In genomic region chr4:24912252-24913098, GRCh38 we compare ENCODE assay signal across 8 cellular contexts. TPM values are rescaled to one million over a fixed set of nuclear protein-coding genes. Genes with fewer than 3 reads are reported as not detected.
DNase-seq lines count a peak whose midpoint lies in the region; ATAC-seq and TF ChIP-seq lines count a peak whose summit lies in the region.

Gene CCDC149, minus strand, starts transcription at chr4:24913042. Its CDS starts 178 bp downstream, at chr4:24912864.

- H3K9ac ChIP-seq in PC-3 (ENCODE audit: low read length), result peak within 1 kb of the TSS; percentile 75

- H3K4me2 ChIP-seq in PC-3 (ENCODE audit: low read length), result peak within 1 kb of the TSS; percentile 80

- H3K9me3 ChIP-seq in CD8-positive, alpha-beta T cell (ENCODE audit: low read length), result no peaks in the 10 kb centered on the region
- H3K9me3 ChIP-seq in PC-3 (ENCODE audit: low read length) (no peaks in the 10 kb centered on the region), T-helper 17 cell (ENCODE audit: control insufficient read depth, low read length, poor library complexity, severe bottlenecking) (no peaks in the 10 kb centered on the region)

- H3K4me1 ChIP-seq in CD8-positive, alpha-beta T cell (ENCODE audit: insufficient read depth, low read length), result no peaks in the 10 kb centered on the region
- peaks cover 11% of the 10 kb centered on the region for H3K4me1 ChIP-seq in PC-3 (ENCODE audit: insufficient read depth, low read length)

- H3K4me3 Mint-ChIP-seq in CD8-positive, alpha-beta T cell, result peak within 1 kb of the TSS; percentile 8
- no peak within 1 kb of the TSS for H3K4me3 Mint-ChIP-seq in T-helper 17 cell

- H3K27me3 Mint-ChIP-seq in CD8-positive, alpha-beta T cell (ENCODE audit: low read depth), result peaks cover 36% of the 10 kb centered on the region
- peaks cover 40% of the 10 kb centered on the region for H3K27me3 Mint-ChIP-seq in T-helper 17 cell

- H3K79me2 ChIP-seq in PC-3 (ENCODE audit: low read length), result peaks cover 8% of the 10 kb centered on the region; the same call in 1 of the 2 replicates

- H3K36me3 ChIP-seq in CD8-positive, alpha-beta T cell (ENCODE audit: insufficient read depth, low read length), result no peaks in the 10 kb centered on the region
- H3K36me3 ChIP-seq in PC-3 (ENCODE audit: low read depth, low read length), result peaks cover 20% of the 10 kb centered on the region

- no peak for DNase-seq in CD8-positive, alpha-beta T cell
- DNase-seq in HL-60 (ENCODE audit: low read depth in 1 of 2, low spot score in 1 of 2), result peak; percentile 22 to 24
- DNase-seq in PC-3, result peak; percentile 79
- peak; percentile 75 for DNase-seq in coronary artery (ENCODE audit: low spot score)
- peak; percentile 85 for DNase-seq in kidney tubule cell (ENCODE audit: low spot score)
- DNase-seq in NCI-H1048 (lab: John Stamatoyannopoulos, UW), result no peak
- no peak for DNase-seq in T-helper 17 cell

- no peak within 1 kb of the TSS for H3K4me3 ChIP-seq in CD8-positive, alpha-beta T cell (ENCODE audit: low read depth, low read length)
- peak within 1 kb of the TSS; percentile 42 for H3K4me3 ChIP-seq in HL-60 (replicated peaks; ENCODE audit: insufficient read depth, low read length)
- peak within 1 kb of the TSS; percentile 68 for H3K4me3 ChIP-seq in PC-3 (ENCODE audit: low read length)
- H3K4me3 ChIP-seq in coronary artery, result peak within 1 kb of the TSS; percentile 89
- H3K4me3 ChIP-seq in skin epidermis, result peak within 1 kb of the TSS; percentile 36 to 70 (median 53)

- no peak for TF ChIP-seq CTCF in CD8-positive, alpha-beta T cell (IDR thresholded peaks at IDR 0.05)
- TF ChIP-seq CTCF in HL-60 (IDR thresholded peaks at IDR 0.05; ENCODE audit: insufficient read depth, low read length) (no peak), PC-3 (conservative IDR thresholded peaks at IDR 0.05; ENCODE audit: low read depth, low read length) (no peak), coronary artery (IDR thresholded peaks at IDR 0.05) (no peak)

- ATAC-seq in CD8-positive, alpha-beta T cell, result no peak
- peak; percentile 89 for ATAC-seq in PC-3
- ATAC-seq in T-helper 17 cell, result no peak

- POLR2A ChIA-PET in CD8-positive, alpha-beta T cell (lab: Charles Lee), result no interaction called here
- POLR2A ChIA-PET in PC-3 (lab: Charles Lee; ENCODE audit: unreplicated experiment), result no interaction called here

- intact Hi-C loops in CD8-positive, alpha-beta T cell (cut with DNase I, micrococcal nuclease), result no loop called here
- intact Hi-C loops in PC-3 (cut with micrococcal nuclease), result loop anchor here (5.0 to 10.0 kb wide), 3 partner anchors 70 to 438 kb away; partner anchors contain the start of gene SOD3

- H3K27ac Mint-ChIP-seq in CD8-positive, alpha-beta T cell, result no peak within 1 kb of the TSS
- H3K27ac Mint-ChIP-seq in T-helper 17 cell, result no peak within 1 kb of the TSS

- no peaks in the 10 kb centered on the region for H4K20me1 ChIP-seq in PC-3 (ENCODE audit: low read length)

- H3K36me3 Mint-ChIP-seq in CD8-positive, alpha-beta T cell, result no peaks in the 10 kb centered on the region
- H3K36me3 Mint-ChIP-seq in T-helper 17 cell (ENCODE audit: low read depth), result peaks cover 2% of the 10 kb centered on the region

- no peaks in the 10 kb centered on the region for H3K27me3 ChIP-seq in CD8-positive, alpha-beta T cell (ENCODE audit: insufficient read depth, low read length)
- H3K27me3 ChIP-seq in HL-60 (ENCODE audit: insufficient read depth, poor library complexity, severe bottlenecking), result no peaks in the 10 kb centered on the region
- no peaks in the 10 kb centered on the region for H3K27me3 ChIP-seq in PC-3 (ENCODE audit: low read length)

- H3K27ac ChIP-seq in CD8-positive, alpha-beta T cell (ENCODE audit: low read depth, low read length), result no peak within 1 kb of the TSS
- no peak within 1 kb of the TSS for H3K27ac ChIP-seq in HL-60 (replicated peaks)
- H3K27ac ChIP-seq in PC-3 (ENCODE audit: low read length), result peak within 1 kb of the TSS; percentile 50
- peak within 1 kb of the TSS; percentile 93 to 96 for H3K27ac ChIP-seq in coronary artery
- H3K27ac ChIP-seq in skin epidermis, result peak within 1 kb of the TSS in 20 of 21 experiments; percentile 51 to 94 (median 83)

- no peaks in the 10 kb centered on the region for H3K9me2 ChIP-seq in PC-3 (replicated peaks; ENCODE audit: low read length)

- peaks cover 4% of the 10 kb centered on the region for H3K4me1 Mint-ChIP-seq in CD8-positive, alpha-beta T cell (ENCODE audit: low read depth)
- no peaks in the 10 kb centered on the region for H3K4me1 Mint-ChIP-seq in T-helper 17 cell

- H2AFZ ChIP-seq in PC-3 (ENCODE audit: low read length), result peak within 1 kb of the TSS; percentile 94

- no TSS peak for BruUV-seq in PC-3 (replicated peaks; lab: Mats Ljungman, UMichigan)

- peaks cover 5% of the 10 kb centered on the region for H3K9me3 Mint-ChIP-seq in CD8-positive, alpha-beta T cell

- CTCF ChIA-PET in CD8-positive, alpha-beta T cell (lab: Charles Lee), result no interaction called here
- CTCF ChIA-PET in PC-3 (lab: Charles Lee), result no interaction called here

- H3F3A ChIP-seq in PC-3 (ENCODE audit: low read length, unreplicated experiment), result no peaks in the 10 kb centered on the region

RNA-seq across cellular contexts. Expression of gene CCDC149, which starts in this region (rescaled TPM):
- total RNA-seq in CD8-positive, alpha-beta T cell, result not detected
- total RNA-seq in PC-3 (2014; rRNA removed), result 5.9 and 7.9 TPM in 2 replicates
- under 1 TPM; 0.16 to 0.75 TPM for total RNA-seq in T-helper 17 cell

Comparison
In these comparisons a context has a peak if more than half of its experiments do, and no peak if none do; other contexts are left out.
1. DNase-seq: peak in HL-60 (2 of 2), PC-3 (single experiment), coronary artery (single experiment) and kidney tubule cell (single experiment); none in CD8-positive, alpha-beta T cell (0 of 7), NCI-H1048 (single experiment) and T-helper 17 cell (0 of 3).
2. H3K27ac ChIP-seq: peak in PC-3 (single experiment), coronary artery (2 of 2) and skin epidermis (20 of 21); none in CD8-positive, alpha-beta T cell (single experiment) and HL-60 (single experiment).